ENCODE assay signal across 10 cellular contexts in genomic region chr5:140565780-140566095, GRCh38. TPM values are rescaled to one million over a fixed set of nuclear protein-coding genes. Genes with fewer than 3 reads are reported as not detected.
A peak's percentile ranks its signal among the peaks of the same experiment; 100 is the strongest.
DNase-seq lines count a peak whose midpoint lies in the region; ATAC-seq and TF ChIP-seq lines count a peak whose summit lies in the region.
"Had no signal": no experiment of that assay in that cellular context is flagged by ENCODE, and none has a peak within 500 bp of the region (broad histone marks: within the 10 kb centered on the region; RNA-seq: fewer than 3 reads in every experiment).

No MANE protein-coding gene starts in this region.

- H3K27me3 ChIP-seq in smooth muscle cell (ENCODE audit: low read depth) (no peaks in the 10 kb centered on the region), aorta (ENCODE audit: control insufficient read depth in 1 of 2, insufficient read depth in 2 of 2, low read length in 1 of 2) (no peaks in the 10 kb centered on the region)

- in situ Hi-C loops in G401 (cut with HindIII; ENCODE audit: low sequenced_read_pairs) = no loop called here

- H3K4me3 ChIP-seq in WI38 (ENCODE audit: low read depth, low read length) (peak overlapping the region; percentile 96), fibroblast of the aortic adventitia (ENCODE audit: low read depth, low read length) (peak overlapping the region; percentile 97), smooth muscle cell (peak overlapping the region; percentile 68), aorta (ENCODE audit: low read length in 2 of 2) (no peak overlapping the region)

- intact Hi-C loops in aorta (cut with DNase I) = loop anchor here (2.0 to 10.0 kb wide), 3 partner anchors 67 to 165 kb away; partner anchors contain the start of genes ANKHD1 (in 1 of the 2), CD14 (in 1 of the 2) and ZMAT2 (in 1 of the 2)

- TF ChIP-seq CTCF in WI38 (IDR thresholded peaks at IDR 0.05; ENCODE audit: low read depth, low read length) (no peak), fibroblast of the aortic adventitia (IDR thresholded peaks at IDR 0.05; ENCODE audit: insufficient read depth, low read length) (no peak), smooth muscle cell (IDR thresholded peaks at IDR 0.05; ENCODE audit: borderline replicate concordance, insufficient read depth, poor library complexity, severe bottlenecking) (no peak)

- H4K20me1 ChIP-seq in smooth muscle cell (ENCODE audit: low read depth) = no peaks in the 10 kb centered on the region

- no peaks in the 10 kb centered on the region for H3K9me3 ChIP-seq in smooth muscle cell (replicated peaks; ENCODE audit: low read depth)
- no peaks in the 10 kb centered on the region for H3K9me3 ChIP-seq in aorta (ENCODE audit: control insufficient read depth, low read length)

- ATAC-seq in aorta (ENCODE audit: low FRiP score) = no peak

- peaks cover 25% of the 10 kb centered on the region for H3K79me2 ChIP-seq in smooth muscle cell (ENCODE audit: low read depth)

- no peak overlapping the region for H2AFZ ChIP-seq in smooth muscle cell (ENCODE audit: low read depth)

- no peaks in the 10 kb centered on the region for H3K36me3 ChIP-seq in smooth muscle cell (ENCODE audit: low read depth)
- H3K36me3 ChIP-seq in aorta (ENCODE audit: control insufficient read depth in 1 of 2, insufficient read depth in 2 of 2, low read length in 1 of 2) = no peaks in the 10 kb centered on the region

- peaks cover 14% of the 10 kb centered on the region for H3K4me1 ChIP-seq in smooth muscle cell (ENCODE audit: low read depth)
- H3K4me1 ChIP-seq in aorta (ENCODE audit: control insufficient read depth in 1 of 2, insufficient read depth in 2 of 2, low read length in 2 of 2) = no peaks in the 10 kb centered on the region

- H3K4me2 ChIP-seq in smooth muscle cell = peak overlapping the region; percentile 95

- H3F3A ChIP-seq in smooth muscle cell (ENCODE audit: low read depth) = no peaks in the 10 kb centered on the region

- peak overlapping the region; percentile 93 for H3K9ac ChIP-seq in smooth muscle cell (ENCODE audit: low read depth)

- 56% methylated on average over 4 of the region's 4 CpGs for WGBS in smooth muscle cell (ENCODE audit: low lambda C conversion rate)
- WGBS in aorta, 2 donors = 79% methylated on average over 4 of the region's 4 CpGs

- peak; percentile 17 for DNase-seq in NCI-H82 (lab: John Stamatoyannopoulos, UW)
- DNase-seq in NCI-H82 treated with DMSO at 0.1 percent for 48 hours (lab: John Stamatoyannopoulos, UW; ENCODE audit: unreplicated experiment) = no peak
- DNase-seq in fibroblast of the aortic adventitia (ENCODE audit: low read depth) = peak; percentile 50
- DNase-seq in smooth muscle cell (lab: John Stamatoyannopoulos, UW; ENCODE audit: unreplicated experiment) = no peak
- no peak for DNase-seq in aorta
- no peak for DNase-seq in stimulated activated naive CD4-positive, alpha-beta T cell treated with Interleukin-2 at 50 U/mL for 16 hours (lab: John Stamatoyannopoulos, UW)
- DNase-seq in G401 (ENCODE audit: low spot score) = no peak
- DNase-seq: GOT3 had no signal

- H3K27ac ChIP-seq in smooth muscle cell (ENCODE audit: low read depth) = peak overlapping the region; percentile 84
- H3K27ac ChIP-seq in aorta (ENCODE audit: low read depth in 1 of 2, low read length in 2 of 2) = no peak overlapping the region

RNA-seq across cellular contexts. Expression of gene SLC35A4, which starts 1.1 kb away (rescaled TPM):
- total RNA-seq in fibroblast of the aortic adventitia (ENCODE audit: low replicate concordance) (17.0 and 28.0 TPM in 2 replicates), smooth muscle cell (38.1 and 42.7 TPM in 2 replicates), aorta (10 to 100 TPM; 38.9 to 43.4 TPM)
- polyA plus RNA-seq in smooth muscle cell (75.4 and 82.9 TPM in 2 replicates), aorta (10 to 100 TPM; 24.9 to 25.5 TPM)
- 24.4 and 44.6 TPM in 2 replicates for total RNA-seq in G401 (2014; rRNA removed; shearing (Covaris generic))

RNA-seq across cellular contexts. Expression of gene APBB3, which starts 1.3 kb away (rescaled TPM):
- 16.1 and 17.5 TPM in 2 replicates for total RNA-seq in fibroblast of the aortic adventitia (ENCODE audit: low replicate concordance)
- 11.5 and 19.0 TPM in 2 replicates for total RNA-seq in smooth muscle cell
- 18.8 and 28.3 TPM in 2 replicates for polyA plus RNA-seq in smooth muscle cell
- 10 to 100 TPM; 32.9 to 48.3 TPM for total RNA-seq in aorta
- 10 to 100 TPM; 10.9 to 66.9 TPM for polyA plus RNA-seq in aorta
- 11.6 and 27.4 TPM in 2 replicates for total RNA-seq in G401 (2014; rRNA removed; shearing (Covaris generic))

RNA-seq across cellular contexts. Expression of gene SRA1, which starts 8.5 kb away (rescaled TPM):
- total RNA-seq in fibroblast of the aortic adventitia (ENCODE audit: low replicate concordance) = 29.3 and 29.6 TPM in 2 replicates
- 44.6 and 61.4 TPM in 2 replicates for total RNA-seq in smooth muscle cell
- 144 and 146 TPM in 2 replicates for polyA plus RNA-seq in smooth muscle cell
- 10 to 100 TPM; 23.7 to 32.5 TPM for total RNA-seq in aorta
- polyA plus RNA-seq in aorta = 10 to 100 TPM; 23.2 to 49.6 TPM
- total RNA-seq in G401 (2014; rRNA removed; shearing (Covaris generic)) = 50.9 and 53.8 TPM in 2 replicates

RNA-seq across cellular contexts. Expression of gene EIF4EBP3, which starts 18.3 kb away (rescaled TPM):
- total RNA-seq in fibroblast of the aortic adventitia (ENCODE audit: low replicate concordance) (0.74 and 4.7 TPM in 2 replicates), smooth muscle cell (not detected in 2 replicates), aorta (10 to 100 TPM in 1 of 2 donors, 1 to 10 TPM in 1; 5.4 to 14.2 TPM)
- polyA plus RNA-seq in smooth muscle cell (3.4 and 4.1 TPM in 2 replicates), aorta (10 to 100 TPM; 27.8 to 37.5 TPM)
- total RNA-seq in G401 (2014; rRNA removed; shearing (Covaris generic)) = 1.3 TPM in 1 of 2 replicates, not detected in the other
- total RNA-seq: A172 had no signal

Comparison
In these comparisons a context has a peak if more than half of its experiments do, and no peak if none do; other contexts are left out.
1. DNase-seq: peak in NCI-H82 (single experiment) and fibroblast of the aortic adventitia (single experiment); none in NCI-H82 treated with DMSO at 0.1 percent for 48 hours (single experiment), smooth muscle cell (single experiment), aorta (0 of 2), stimulated activated naive CD4-positive, alpha-beta T cell treated with Interleukin-2 at 50 U/mL for 16 hours (single experiment) and G401 (single experiment).
2. H3K4me3 ChIP-seq: peak in WI38 (single experiment), fibroblast of the aortic adventitia (single experiment) and smooth muscle cell (single experiment); none in aorta (0 of 2).